ENCODE assay signal across 8 cellular contexts in genomic region chr1:230972855-230973271, GRCh38. TPM values are rescaled to one million over a fixed set of nuclear protein-coding genes. Genes with fewer than 3 reads are reported as not detected.
A peak's percentile ranks its signal among the peaks of the same experiment; 100 is the strongest.
DNase-seq lines count a peak whose midpoint lies in the region; ATAC-seq and TF ChIP-seq lines count a peak whose summit lies in the region.

No MANE protein-coding gene starts in this region.

- ATAC-seq in GM21529 (IDR thresholded peaks at IDR 0.05; ENCODE audit: unreplicated experiment) = peak; percentile 72
- ATAC-seq in mucosa of descending colon = peak; percentile 59

- no peak overlapping the region for H3K27ac ChIP-seq in DOHH2 (ENCODE audit: low read depth, low read length)

- peaks cover 25% of the 10 kb centered on the region for H4K20me1 ChIP-seq in DOHH2 (ENCODE audit: control insufficient read depth, insufficient read depth, low read depth, low read length)

- intact Hi-C loops in mucosa of descending colon (cut with DNase I, micrococcal nuclease) = no loop called here

- TF ChIP-seq CTCF in DOHH2 (IDR thresholded peaks at IDR 0.05; ENCODE audit: low read depth, low read length, poor library complexity, severe bottlenecking) = no peak
- no peak for TF ChIP-seq CTCF in mucosa of descending colon (IDR thresholded peaks at IDR 0.05)

- H3K27me3 ChIP-seq in DOHH2 (ENCODE audit: control insufficient read depth, low read length) = no peaks in the 10 kb centered on the region

- H3K36me3 ChIP-seq in DOHH2 (ENCODE audit: control insufficient read depth, low read length) (peaks cover 43% of the 10 kb centered on the region), mucosa of descending colon (ENCODE audit: low read depth) (no peaks in the 10 kb centered on the region)

- peak overlapping the region; percentile 48 for H3K4me2 ChIP-seq in DOHH2 (ENCODE audit: low read length)

- peaks cover 39% of the 10 kb centered on the region for H3K4me1 ChIP-seq in DOHH2 (ENCODE audit: control insufficient read depth, low read length)
- H3K4me1 ChIP-seq in mucosa of descending colon (ENCODE audit: low read depth) = no peaks in the 10 kb centered on the region

- 0 out of 2 replicates have a peak overlapping the region, but pooled peaks have one; percentile 25 for H3K4me3 ChIP-seq in DOHH2 (ENCODE audit: low read length)
- no peak overlapping the region for H3K4me3 ChIP-seq in mucosa of descending colon

- no peaks in the 10 kb centered on the region for H3F3A ChIP-seq in DOHH2 (ENCODE audit: control insufficient read depth, insufficient read depth)

- H3K9me3 ChIP-seq in DOHH2 (ENCODE audit: control insufficient read depth, insufficient read depth, low read length) (no peaks in the 10 kb centered on the region), mucosa of descending colon (no peaks in the 10 kb centered on the region)

- H3K9me2 ChIP-seq in DOHH2 (replicated peaks; ENCODE audit: control insufficient read depth, low read length) = no peaks in the 10 kb centered on the region

- DNase-seq in Kasumi-1 (lab: John Stamatoyannopoulos, UW) (peak; percentile 75 to 85), mucosa of descending colon (peak in 1 of 3 donors; percentile 45), cerebellar nuclear complex (lab: John Stamatoyannopoulos, UW) (no peak), NCI-H526 treated with DMSO at 0.1 percent for 48 hours (lab: John Stamatoyannopoulos, UW) (no peak), NCI-H526 (lab: John Stamatoyannopoulos, UW) (no peak)
- peak; percentile 72 for DNase-seq in activated CD8-positive, alpha-beta memory T cell treated with anti-CD3 and anti-CD28 coated beads, Interleukin-2, amount 50 U/mL, for 48 hours

- peaks cover 84% of the 10 kb centered on the region for H3K79me2 ChIP-seq in DOHH2 (ENCODE audit: control insufficient read depth, low read length)

RNA-seq across cellular contexts. Expression of gene TTC13, which starts 5.8 kb away (rescaled TPM):
- 10 to 100 TPM; 24.0 to 39.7 (median 28.4) TPM for total RNA-seq in mucosa of descending colon

RNA-seq across cellular contexts. Expression of gene ARV1, which starts 6.0 kb away (rescaled TPM):
- total RNA-seq in mucosa of descending colon = 10 to 100 TPM; 22.4 to 33.2 (median 30.3) TPM

Comparison
In these comparisons a context has a peak if more than half of its experiments do, and no peak if none do; other contexts are left out.
1. DNase-seq: peak in Kasumi-1 (2 of 2) and activated CD8-positive, alpha-beta memory T cell treated with anti-CD3 and anti-CD28 coated beads, Interleukin-2, amount 50 U/mL, for 48 hours (single experiment); none in cerebellar nuclear complex (0 of 2), NCI-H526 treated with DMSO at 0.1 percent for 48 hours (single experiment) and NCI-H526 (0 of 2).